Comparison of ENCODE assay signal across 9 cellular contexts in the genomic region with DNA sequence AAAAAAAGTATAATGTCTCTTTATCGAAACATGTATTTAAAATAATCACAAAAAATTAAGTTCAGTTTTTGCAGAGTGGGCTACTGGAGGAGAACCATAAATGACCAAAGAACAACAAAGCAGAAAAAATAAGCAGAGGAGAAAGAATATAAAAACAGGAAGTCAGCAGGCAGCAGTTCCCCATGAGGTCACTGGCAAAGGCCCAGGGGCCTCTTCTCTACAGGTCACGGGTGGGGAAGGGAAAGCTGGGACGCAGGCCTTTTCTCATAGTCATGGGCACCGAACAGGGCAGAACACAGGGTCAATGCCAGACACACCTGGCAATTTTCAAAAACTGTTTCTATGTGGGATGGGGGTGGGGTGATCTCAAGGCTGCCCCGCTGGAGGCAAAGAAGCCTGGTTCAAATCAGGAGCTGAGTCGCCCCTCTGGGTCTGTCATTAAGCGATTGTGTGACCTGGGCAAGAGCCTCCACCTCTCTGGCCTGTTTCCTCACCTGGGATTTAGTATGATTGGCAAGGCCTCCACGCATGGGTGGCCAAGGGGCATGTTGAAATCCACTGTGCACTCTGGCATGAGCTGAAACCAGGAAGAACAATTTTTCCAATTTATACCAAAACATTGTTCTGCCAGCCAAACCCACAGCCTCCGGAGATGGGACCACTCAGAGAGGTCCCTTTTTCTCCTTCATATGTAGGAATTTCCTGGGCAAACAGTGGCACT. TPM values are rescaled to one million over a fixed set of nuclear protein-coding genes. Genes with fewer than 3 reads are reported as not detected.
DNase-seq lines count a peak whose midpoint lies in the region; ATAC-seq and TF ChIP-seq lines count a peak whose summit lies in the region.
"Had no signal": no experiment of that assay in that cellular context is flagged by ENCODE, and none has a peak within 500 bp of the region (broad histone marks: within the 10 kb centered on the region; RNA-seq: fewer than 3 reads in every experiment).

No MANE protein-coding gene starts in this region.

- H3K4me1 ChIP-seq in tibial nerve = peaks cover 0 to 30% (median 6%) of the 10 kb centered on the region in 4 donors

- H3K4me3 ChIP-seq in cardiac fibroblast (replicated peaks in 1 of 2; ENCODE audit: low read depth in 2 of 2, low read length in 2 of 2) (no peak overlapping the region), tibial nerve (no peak overlapping the region)

- TF ChIP-seq POLR2A in tibial nerve (IDR thresholded peaks at IDR 0.05) = no peak

- TF ChIP-seq CTCF in cardiac fibroblast (IDR thresholded peaks at IDR 0.05; ENCODE audit: low read depth, low read length) (no peak), tibial nerve (IDR thresholded peaks at IDR 0.05) (no peak)

- peak; percentile 77 for DNase-seq in MV-4-11 (lab: John Stamatoyannopoulos, UW)
- DNase-seq in cardiac fibroblast (ENCODE audit: low read depth in 2 of 2) = peak; percentile 57 to 76
- DNase-seq in left lobe of liver (ENCODE audit: low spot score) = peak; percentile 85
- DNase-seq in tibial nerve (ENCODE audit: low spot score in 2 of 2) = peak; percentile 61 to 75
- DNase-seq in DMS79 treated with DMSO at 0.1 percent for 48 hours (lab: John Stamatoyannopoulos, UW) = no peak
- DNase-seq in T-helper 9 cell = no peak
- DNase-seq: DMS79 had no signal

- ATAC-seq in left lobe of liver (peak; percentile 94), HG03571 (IDR thresholded peaks at IDR 0.05; ENCODE audit: unreplicated experiment) (no peak)
- ATAC-seq: natural killer cell treated with Interleukin-12 subunit alpha and Interleukin-12 subunit beta and Interleukin-15 and Interleukin-18, amount 100 ng/mL, for 72 hours had no signal

- H3K36me3 ChIP-seq in tibial nerve = no peaks in the 10 kb centered on the region

- no peaks in the 10 kb centered on the region for H3K27me3 ChIP-seq in tibial nerve

- H3K9me3 ChIP-seq in tibial nerve = no peaks in the 10 kb centered on the region

- TF ChIP-seq EP300 in tibial nerve (IDR thresholded peaks at IDR 0.05) = peak; percentile 76 to 86

- peak overlapping the region in 3 of 4 donors; percentile 8 to 79 (median 76) for H3K27ac ChIP-seq in tibial nerve

- 56 to 58% methylated on average over 9 of the region's 9 CpGs for WGBS in tibial nerve, 2 donors

RNA-seq across cellular contexts. Expression of a gene that starts 43.8 kb away (rescaled TPM):
- 13.7 TPM for total RNA-seq in left lobe of liver
- 100 to 1,000 TPM; 107 to 210 (median 168) TPM for total RNA-seq in tibial nerve

RNA-seq across cellular contexts. Expression of a gene that starts 46.8 kb away (rescaled TPM):
- total RNA-seq in left lobe of liver = 1.9 TPM
- total RNA-seq in tibial nerve = 10 to 100 TPM; 29.9 to 86.3 (median 54.8) TPM
- total RNA-seq: natural killer cell treated with Interleukin-12 subunit alpha and Interleukin-12 subunit beta and Interleukin-15 and Interleukin-18, amount 100 ng/mL, for 72 hours had no signal

Comparison
In these comparisons a context has a peak if more than half of its experiments do, and no peak if none do; other contexts are left out.
1. DNase-seq: peak in MV-4-11 (single experiment), cardiac fibroblast (2 of 2), left lobe of liver (single experiment) and tibial nerve (2 of 2); none in DMS79 treated with DMSO at 0.1 percent for 48 hours (single experiment) and T-helper 9 cell (single experiment).
2. RNA of a gene that starts 46.8 kb away (total RNA-seq): 29.9 to 86.3 TPM in tibial nerve; 1.9 TPM in left lobe of liver (single experiment); every median in the first group is over 10 times any median in the second.